ENCODE assay signal across 30 cellular contexts in genomic region chr7:428896-429827, GRCh38.
"Had no signal": no experiment of that assay in that cellular context is flagged by ENCODE, and none has a peak within 500 bp of the region (broad histone marks: within the 10 kb centered on the region; RNA-seq: fewer than 3 reads in every experiment).

No MANE protein-coding gene starts in this region.

- H2AFZ ChIP-seq: hepatocyte had no signal

- H3K27me3 ChIP-seq: colonic mucosa, gastroesophageal sphincter, hepatocyte, tibial nerve, upper lobe of right lung, uterus had no signal

- ATAC-seq: foreskin keratinocyte; gastroesophageal sphincter; heart left ventricle; left colon; mucosa of descending colon; natural killer cell treated with Interleukin-12 subunit alpha and Interleukin-12 subunit beta and Interleukin-15 and Interleukin-18, amount 100 ng/mL, for 72 hours; sciatic nerve; stimulated activated memory B cell treated with anti-CD40 and anti-IgM and Interleukin-4, amounts not matched to agents 10 μg/mL and 1 μg/mL and 100 μg/mL, for 72 hours; stimulated activated naive CD8-positive, alpha-beta T cell treated with anti-CD3 and anti-CD28 coated beads, Interleukin-15, Interleukin-2, amounts not matched to agents 100 U/mL and 50 U/mL, for 24 hours; upper lobe of right lung had no signal

- H3K27me3 Mint-ChIP-seq: central memory CD8-positive, alpha-beta T cell; dendritic cell treated with granulocyte-macrophage colony-stimulating factor and Interleukin-4, amounts not matched to agents 40 ng/mL and 50 ng/mL, for 4 days; naive B cell; natural killer cell treated with Interleukin-12 subunit alpha and Interleukin-12 subunit beta and Interleukin-15 and Interleukin-18, amount 100 ng/mL, for 72 hours had no signal

- DNase-seq: colonic mucosa; effector CD8-positive, alpha-beta T cell; foreskin keratinocyte; left colon; naive B cell; nucleus accumbens; stimulated activated CD4-positive, alpha-beta T cell treated with anti-CD3 and anti-CD28 coated beads, Interleukin-2, amount 100 ng/mL, for 24 hours; stimulated activated CD4-positive, alpha-beta T cell treated with anti-CD3 and anti-CD28 coated beads, Interleukin-4, amount 100 ng/mL, for 24 hours; stimulated activated naive CD8-positive, alpha-beta T cell treated with anti-CD3 and anti-CD28 coated beads, Interleukin-15, Interleukin-2, amounts not matched to agents 100 U/mL and 50 U/mL, for 24 hours; substantia nigra; upper lobe of right lung; uterus had no signal

- H3K36me3 ChIP-seq: colonic mucosa, esophagus muscularis mucosa, gastroesophageal sphincter, heart left ventricle, prostate gland, thoracic aorta, tibial nerve, upper lobe of right lung, uterus had no signal

- H3K9me3 Mint-ChIP-seq: central memory CD8-positive, alpha-beta T cell; dendritic cell treated with granulocyte-macrophage colony-stimulating factor and Interleukin-4, amounts not matched to agents 40 ng/mL and 50 ng/mL, for 4 days; mesothelial cell of epicardium; natural killer cell treated with Interleukin-12 subunit alpha and Interleukin-12 subunit beta and Interleukin-15 and Interleukin-18, amount 100 ng/mL, for 72 hours; neural crest cell had no signal

- H3K4me1 Mint-ChIP-seq: central memory CD8-positive, alpha-beta T cell; memory B cell; naive B cell; stimulated activated memory B cell treated with anti-CD40 and anti-IgM and Interleukin-4, amounts not matched to agents 10 μg/mL and 1 μg/mL and 100 μg/mL, for 72 hours had no signal

- H3K36me3 Mint-ChIP-seq: memory B cell; mesothelial cell of epicardium; naive B cell; natural killer cell treated with Interleukin-12 subunit alpha and Interleukin-12 subunit beta and Interleukin-15 and Interleukin-18, amount 100 ng/mL, for 72 hours; stimulated activated memory B cell treated with anti-CD40 and anti-IgM and Interleukin-4, amounts not matched to agents 10 μg/mL and 1 μg/mL and 100 μg/mL, for 72 hours had no signal

- H3K27ac Mint-ChIP-seq: dendritic cell treated with granulocyte-macrophage colony-stimulating factor and Interleukin-4, amounts not matched to agents 40 ng/mL and 50 ng/mL, for 4 days; memory B cell; mesothelial cell of epicardium; naive B cell; natural killer cell treated with Interleukin-12 subunit alpha and Interleukin-12 subunit beta and Interleukin-15 and Interleukin-18, amount 100 ng/mL, for 72 hours; stimulated activated memory B cell treated with anti-CD40 and anti-IgM and Interleukin-4, amounts not matched to agents 10 μg/mL and 1 μg/mL and 100 μg/mL, for 72 hours had no signal

- H3K4me3 ChIP-seq: colonic mucosa, esophagus muscularis mucosa, gastroesophageal sphincter, heart left ventricle, hepatocyte, lung, mucosa of descending colon, prostate gland, thoracic aorta, tibial nerve, upper lobe of right lung, uterus had no signal

- H3K4me1 ChIP-seq: colonic mucosa, foreskin keratinocyte, prostate gland, upper lobe of right lung, uterus had no signal

- FAIRE-seq: endothelial cell of umbilical vein had no signal

- H3K4me3 Mint-ChIP-seq: central memory CD8-positive, alpha-beta T cell; dendritic cell treated with granulocyte-macrophage colony-stimulating factor and Interleukin-4, amounts not matched to agents 40 ng/mL and 50 ng/mL, for 4 days; memory B cell; mesothelial cell of epicardium; naive B cell; natural killer cell treated with Interleukin-12 subunit alpha and Interleukin-12 subunit beta and Interleukin-15 and Interleukin-18, amount 100 ng/mL, for 72 hours; neural crest cell; stimulated activated memory B cell treated with anti-CD40 and anti-IgM and Interleukin-4, amounts not matched to agents 10 μg/mL and 1 μg/mL and 100 μg/mL, for 72 hours had no signal

- H3K9me3 ChIP-seq: colonic mucosa, esophagus muscularis mucosa, gastroesophageal sphincter, heart left ventricle, mucosa of descending colon, prostate gland, thoracic aorta, tibial nerve, upper lobe of right lung, uterus had no signal

- H3K27ac ChIP-seq: colonic mucosa, esophagus muscularis mucosa, foreskin keratinocyte, gastroesophageal sphincter, heart left ventricle, hepatocyte, prostate gland, thoracic aorta, tibial nerve, upper lobe of right lung, uterus had no signal

- H3K4me2 ChIP-seq: hepatocyte had no signal

- H3K79me2 ChIP-seq: hepatocyte had no signal
